ENCODE assay signal across 10 cellular contexts in the genomic region with DNA sequence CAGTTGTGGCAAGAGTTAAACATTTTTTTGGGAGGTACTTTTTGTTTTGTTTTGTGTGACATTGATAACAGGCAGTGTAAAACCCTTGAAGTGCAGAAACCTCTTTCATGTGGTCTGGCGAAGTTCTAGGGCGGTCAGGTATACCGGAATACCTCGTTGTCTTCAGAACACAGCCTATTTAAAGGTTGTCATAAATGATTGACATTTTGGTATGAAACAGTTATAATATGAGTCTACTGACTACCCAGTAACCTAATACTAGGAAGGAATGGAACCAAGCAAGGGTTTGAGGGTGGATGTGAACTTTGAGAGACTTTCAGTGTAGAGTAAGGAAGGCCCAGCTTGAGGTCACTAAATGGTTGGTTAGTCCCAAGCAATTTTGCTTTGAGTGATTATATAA. TPM values are rescaled to one million over a fixed set of nuclear protein-coding genes. Genes with fewer than 3 reads are reported as not detected.
A peak's percentile ranks its signal among the peaks of the same experiment; 100 is the strongest.
DNase-seq lines count a peak whose midpoint lies in the region; ATAC-seq and TF ChIP-seq lines count a peak whose summit lies in the region.
"Had no signal": no experiment of that assay in that cellular context is flagged by ENCODE, and none has a peak within 500 bp of the region (broad histone marks: within the 10 kb centered on the region; RNA-seq: fewer than 3 reads in every experiment).

No MANE protein-coding gene starts in this region.

- TF ChIP-seq CTCF in DND-41 (IDR thresholded peaks at IDR 0.05; ENCODE audit: borderline replicate concordance, extremely low read depth, low read length, poor library complexity, severe bottlenecking) (no peak), lower lobe of right lung (IDR thresholded peaks at IDR 0.05) (no peak)

- ATAC-seq in DND-41 (ENCODE audit: insufficient read depth, low read depth) (peak; percentile 77), HG02678 (IDR thresholded peaks at IDR 0.05; ENCODE audit: unreplicated experiment) (peak; percentile 96), lower lobe of right lung (peak; percentile 76 to 83), HG03045 (IDR thresholded peaks at IDR 0.05; ENCODE audit: unreplicated experiment) (no peak)

- H3K27me3 ChIP-seq in DND-41 (ENCODE audit: insufficient read depth, low read length, poor library complexity) (peaks cover 3% of the 10 kb centered on the region), lower lobe of right lung (ENCODE audit: low read depth) (no peaks in the 10 kb centered on the region)

- no peak overlapping the region for H2AFZ ChIP-seq in DND-41 (ENCODE audit: low read depth, low read length)

- H3K9ac ChIP-seq in DND-41 (ENCODE audit: low read depth, low read length) = no peak overlapping the region

- H3K36me3 ChIP-seq in DND-41 (ENCODE audit: insufficient read depth, low read length) (no peaks in the 10 kb centered on the region), lower lobe of right lung (peaks cover 6% of the 10 kb centered on the region)

- H3K79me2 ChIP-seq in DND-41 (ENCODE audit: insufficient read depth, low read length) = no peaks in the 10 kb centered on the region

- H3K4me3 ChIP-seq in DND-41 (ENCODE audit: low read depth in 1 of 2, low read length in 2 of 2) (no peak overlapping the region), lower lobe of right lung (no peak overlapping the region)

- H3K4me2 ChIP-seq in DND-41 (ENCODE audit: insufficient read depth, low read length) = no peak overlapping the region

- DNase-seq in DND-41 (peak; percentile 20), lower lobe of right lung (no peak), Kasumi-1 (lab: John Stamatoyannopoulos, UW) (no peak), NCI-H2081 (lab: John Stamatoyannopoulos, UW) (no peak), H4 (ENCODE audit: low spot score) (no peak)
- peak; percentile 66 for DNase-seq in activated CD4-positive, alpha-beta T cell treated with anti-CD3 and anti-CD28 coated beads for 48 hours
- DNase-seq: glutamatergic neuron had no signal

- no peaks in the 10 kb centered on the region for H4K20me1 ChIP-seq in DND-41 (ENCODE audit: insufficient read depth, low read length)

- H3K27ac ChIP-seq in DND-41 (ENCODE audit: low read length) (no peak overlapping the region), lower lobe of right lung (no peak overlapping the region)
- H3K27ac ChIP-seq: VCaP had no signal

- H3K4me1 ChIP-seq in DND-41 (ENCODE audit: insufficient read depth, low read length) = no peaks in the 10 kb centered on the region
- H3K4me1 ChIP-seq in lower lobe of right lung = no peaks in the 10 kb centered on the region

- intact Hi-C loops in lower lobe of right lung (cut with DNase I) = no loop called here

- no peaks in the 10 kb centered on the region for H3K9me3 ChIP-seq in DND-41 (ENCODE audit: insufficient read depth, low read length, severe bottlenecking)
- no peaks in the 10 kb centered on the region for H3K9me3 ChIP-seq in lower lobe of right lung

RNA-seq across cellular contexts. Expression of gene PATJ, which starts 40.5 kb away (rescaled TPM):
- total RNA-seq in lower lobe of right lung = 63.9 TPM
- 10.0 and 11.2 TPM in 2 replicates for total RNA-seq in H4 (2014; rRNA removed; shearing (Covaris generic))

RNA-seq across cellular contexts. Expression of gene TM2D1, which starts 57.8 kb away (rescaled TPM):
- 47.8 TPM for total RNA-seq in lower lobe of right lung
- 100 and 107 TPM in 2 replicates for total RNA-seq in H4 (2014; rRNA removed; shearing (Covaris generic))

Comparison
In these comparisons a context has a peak if more than half of its experiments do, and no peak if none do; other contexts are left out.
1. DNase-seq: peak in DND-41 (single experiment) and activated CD4-positive, alpha-beta T cell treated with anti-CD3 and anti-CD28 coated beads for 48 hours (single experiment); none in lower lobe of right lung (single experiment), Kasumi-1 (0 of 2), NCI-H2081 (0 of 2) and H4 (single experiment).